In genomic region chr1:32357619-32358018, GRCh38 we compare ENCODE assay signal across 28 cellular contexts.
"Had no signal": no experiment of that assay in that cellular context is flagged by ENCODE, and none has a peak within 500 bp of the region (broad histone marks: within the 10 kb centered on the region; RNA-seq: fewer than 3 reads in every experiment).

No MANE protein-coding gene starts in this region.

- H3K4me3 ChIP-seq: ascending aorta, body of pancreas, cardiac muscle cell, SK-N-MC had no signal

- H3K27ac Mint-ChIP-seq: activated CD4-positive, alpha-beta memory T cell treated with anti-CD3 and anti-CD28 coated beads for 36 hours; activated CD4-positive, alpha-beta T cell treated with anti-CD3 and anti-CD28 coated beads, Interleukin-2, amount 10 ng/mL, durations not matched to agents 7 days and 5 days; activated naive CD4-positive, alpha-beta T cell treated with anti-CD3 and anti-CD28 coated beads, Interleukin-2, amount 50 U/mL, for 72 hours; activated naive CD8-positive, alpha-beta T cell treated with anti-CD3 and anti-CD28 coated beads, Interleukin-2, amount 50 U/mL, for 24 hours; T-cell had no signal

- H3K9me3 ChIP-seq: ascending aorta, body of pancreas had no signal

- DNase-seq: activated CD4-positive, alpha-beta memory T cell treated with anti-CD3 and anti-CD28 coated beads for 36 hours; activated CD4-positive, alpha-beta T cell treated with anti-CD3 and anti-CD28 coated beads, Interleukin-2, amount 10 ng/mL, durations not matched to agents 7 days and 5 days; activated CD4-positive, CD25-positive, alpha-beta regulatory T cell; activated CD8-positive, alpha-beta memory T cell treated with anti-CD3 and anti-CD28 coated beads for 24 hours; activated effector memory CD4-positive, alpha-beta T cell treated with anti-CD3 and anti-CD28 coated beads, Interleukin-2, amount 50 U/mL, for 16 hours; activated naive CD4-positive, alpha-beta T cell treated with Interleukin-2 at 50 U/mL for 16 hours; activated naive CD8-positive, alpha-beta T cell treated with anti-CD3 and anti-CD28 coated beads, Interleukin-2, amount 50 U/mL, for 24 hours; activated T-cell treated with anti-CD3 and anti-CD28 coated beads, Interleukin-2, amount 50 U/mL, for 4 hours; amniotic stem cell; body of pancreas; KG1; NCI-H1048; NCI-H146; NCI-H187 treated with DMSO at 0.1 percent for 48 hours; NCI-H2081 treated with DMSO at 0.1 percent for 48 hours; NCI-H446; NCI-H524; NCI-H774; NK-92 treated with Interleukin-12 subunit alpha and Interleukin-12 subunit beta, amount 100 ng/mL, for 24 hours; OCI-M1; RPMI8226; T-cell had no signal

- H3K27me3 ChIP-seq: ascending aorta, body of pancreas, cardiac muscle cell had no signal

- H3K27ac ChIP-seq: ascending aorta, body of pancreas, cardiac muscle cell, SK-N-MC, VCaP had no signal

- H3K9me3 Mint-ChIP-seq: activated CD4-positive, alpha-beta memory T cell treated with anti-CD3 and anti-CD28 coated beads for 36 hours; activated CD4-positive, alpha-beta T cell treated with anti-CD3 and anti-CD28 coated beads, Interleukin-2, amount 10 ng/mL, durations not matched to agents 7 days and 5 days; activated naive CD4-positive, alpha-beta T cell treated with anti-CD3 and anti-CD28 coated beads, Interleukin-2, amount 50 U/mL, for 72 hours; activated naive CD8-positive, alpha-beta T cell treated with anti-CD3 and anti-CD28 coated beads, Interleukin-2, amount 50 U/mL, for 24 hours; activated T-cell treated with anti-CD3 and anti-CD28 coated beads, Interleukin-2, amount 50 U/mL, for 4 hours; T-cell had no signal

- ATAC-seq: activated naive CD4-positive, alpha-beta T cell treated with anti-CD3 and anti-CD28 coated beads, Interleukin-2, amount 50 U/mL, for 72 hours; activated naive CD8-positive, alpha-beta T cell treated with anti-CD3 and anti-CD28 coated beads, Interleukin-2, amount 50 U/mL, for 24 hours; activated T-cell treated with anti-CD3 and anti-CD28 coated beads, Interleukin-2, amount 50 U/mL, for 4 hours; body of pancreas; Right ventricle myocardium inferior; T-cell had no signal

- H3K4me3 Mint-ChIP-seq: activated CD4-positive, alpha-beta memory T cell treated with anti-CD3 and anti-CD28 coated beads for 36 hours; activated CD4-positive, alpha-beta T cell treated with anti-CD3 and anti-CD28 coated beads, Interleukin-2, amount 10 ng/mL, durations not matched to agents 7 days and 5 days; activated naive CD8-positive, alpha-beta T cell treated with anti-CD3 and anti-CD28 coated beads, Interleukin-2, amount 50 U/mL, for 24 hours; activated T-cell treated with anti-CD3 and anti-CD28 coated beads, Interleukin-2, amount 50 U/mL, for 4 hours; T-cell had no signal

- H3K36me3 ChIP-seq: cardiac muscle cell had no signal
